26 cellular contexts compared by ENCODE assay signal in the genomic region with DNA sequence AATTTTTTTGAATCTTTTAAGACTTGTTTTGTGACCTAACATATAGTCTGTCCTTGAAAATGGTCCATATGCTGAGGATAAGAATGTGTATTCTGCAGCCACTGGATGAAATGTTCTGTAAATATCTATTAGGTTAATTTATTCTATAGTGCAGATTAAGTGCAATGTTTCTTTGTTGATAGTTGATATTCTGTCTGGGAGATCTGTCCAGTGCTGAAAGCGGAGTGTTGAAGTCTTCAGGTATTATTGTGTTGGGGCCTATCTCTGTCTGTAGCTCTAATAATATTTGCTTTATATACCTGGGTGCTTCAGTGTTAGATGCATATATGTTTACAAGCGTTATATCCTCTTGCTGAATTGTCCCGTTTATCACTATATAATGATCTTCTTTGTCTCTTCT.
"Had no signal": no experiment of that assay in that cellular context is flagged by ENCODE, and none has a peak within 500 bp of the region (broad histone marks: within the 10 kb centered on the region; RNA-seq: fewer than 3 reads in every experiment).

No MANE protein-coding gene starts in this region.

- H3K79me2 ChIP-seq: hepatocyte had no signal

- H3K4me3 ChIP-seq: hepatocyte, left lung, lung, neural progenitor cell, ovary, right atrium auricular region, right lobe of liver, smooth muscle cell, tibial nerve, uterus had no signal

- H3K4me1 ChIP-seq: left lung, neural progenitor cell, right atrium auricular region, right lobe of liver, tibial nerve, uterus had no signal

- H3K27me3 ChIP-seq: hepatocyte, left lung, neural progenitor cell, ovary, right atrium auricular region, right lobe of liver, tibial nerve, uterus had no signal

- DNase-seq: kidney glomerular epithelial cell; left colon; left lung; mesendoderm; naive B cell; natural killer cell; nephron progenitor cell; ovary; right lobe of liver; stimulated activated CD4-positive, alpha-beta T cell treated with anti-CD3 and anti-CD28 coated beads, Interleukin-1b, Interleukin-23, amount 100 ng/mL, for 48 hours; stimulated activated CD4-positive, alpha-beta T cell treated with anti-CD3 and anti-CD28 coated beads, Interleukin-2, amount 100 ng/mL, for 48 hours; stimulated activated CD4-positive, alpha-beta T cell treated with anti-CD3 and anti-CD28 coated beads, Interleukin-4, amount 100 ng/mL, for 4 hours; stimulated activated CD8-positive, alpha-beta memory T cell treated with anti-CD3 and anti-CD28 coated beads, Interleukin-4, amount 100 ng/mL, for 48 hours; stimulated activated naive CD4-positive, alpha-beta T cell treated with Interleukin-2 at 50 U/mL for 16 hours; stimulated activated naive CD8-positive, alpha-beta T cell treated with anti-CD3 and anti-CD28 coated beads, Interleukin-15, amount 100 ng/mL, for 72 hours; substantia nigra; uterus had no signal

- ATAC-seq: left lung; natural killer cell; right lobe of liver; stimulated activated memory B cell treated with anti-CD40 and anti-IgM and Interleukin-4, amounts not matched to agents 10 μg/mL and 1 μg/mL and 100 μg/mL, for 72 hours; stimulated activated naive CD8-positive, alpha-beta T cell treated with anti-CD3 and anti-CD28 coated beads, Interleukin-15, amount 100 ng/mL, for 72 hours had no signal

- H3K36me3 ChIP-seq: neural progenitor cell, ovary, right atrium auricular region, right lobe of liver, uterus had no signal

- FAIRE-seq: keratinocyte had no signal

- H3K9me3 ChIP-seq: neutrophil, ovary, right lobe of liver, uterus had no signal

- H2AFZ ChIP-seq: hepatocyte, neural progenitor cell had no signal

- H3K9ac ChIP-seq: neural progenitor cell had no signal

- H3K4me2 ChIP-seq: hepatocyte, neural progenitor cell, smooth muscle cell had no signal

- H3K27ac ChIP-seq: hepatocyte, left lung, neural progenitor cell, neutrophil, ovary, right atrium auricular region, right lobe of liver, tibial nerve, uterus had no signal
